11 cellular contexts compared by ENCODE assay signal in genomic region chr5:74630387-74631087, GRCh38. TPM values are rescaled to one million over a fixed set of nuclear protein-coding genes. Genes with fewer than 3 reads are reported as not detected.
DNase-seq lines count a peak whose midpoint lies in the region; ATAC-seq lines count a peak whose summit lies in the region.
"Had no signal": no experiment of that assay in that cellular context is flagged by ENCODE, and none has a peak within 500 bp of the region (broad histone marks: within the 10 kb centered on the region; RNA-seq: fewer than 3 reads in every experiment).

No MANE protein-coding gene starts in this region.

- peaks cover 18% of the 10 kb centered on the region for H3K27me3 Mint-ChIP-seq in stimulated activated naive CD8-positive, alpha-beta T cell treated with anti-CD3 and anti-CD28 coated beads, Interleukin-15, amount 100 ng/mL, for 72 hours

- H3K4me1 Mint-ChIP-seq in stimulated activated naive CD8-positive, alpha-beta T cell treated with anti-CD3 and anti-CD28 coated beads, Interleukin-15, amount 100 ng/mL, for 72 hours = peaks cover 26% of the 10 kb centered on the region

- H3K36me3 Mint-ChIP-seq in activated naive CD4-positive, alpha-beta T cell treated with anti-CD3 and anti-CD28 coated beads, Interleukin-2, amount 50 U/mL, for 72 hours = peaks cover 0 to 2% of the 10 kb centered on the region in 2 donors

- peak overlapping the region; percentile 68 to 92 for H3K27ac Mint-ChIP-seq in activated naive CD4-positive, alpha-beta T cell treated with anti-CD3 and anti-CD28 coated beads, Interleukin-2, amount 50 U/mL, for 72 hours
- no peak overlapping the region for H3K27ac Mint-ChIP-seq in stimulated activated naive CD8-positive, alpha-beta T cell treated with anti-CD3 and anti-CD28 coated beads, Interleukin-15, amount 100 ng/mL, for 72 hours

- peak; percentile 53 to 71 for ATAC-seq in activated naive CD4-positive, alpha-beta T cell treated with anti-CD3 and anti-CD28 coated beads, Interleukin-2, amount 50 U/mL, for 72 hours
- peak; percentile 44 for ATAC-seq in stimulated activated naive CD8-positive, alpha-beta T cell treated with anti-CD3 and anti-CD28 coated beads, Interleukin-15, amount 100 ng/mL, for 72 hours
- ATAC-seq in HG03108 (IDR thresholded peaks at IDR 0.05; ENCODE audit: unreplicated experiment) (no peak), HG02840 (IDR thresholded peaks at IDR 0.05; ENCODE audit: low FRiP score, unreplicated experiment) (no peak)

- peak overlapping the region; percentile 21 to 22 for H3K4me3 Mint-ChIP-seq in stimulated activated naive CD8-positive, alpha-beta T cell treated with anti-CD3 and anti-CD28 coated beads, Interleukin-15, amount 100 ng/mL, for 72 hours

- DNase-seq in activated naive CD4-positive, alpha-beta T cell treated with anti-CD3 and anti-CD28 coated beads, Interleukin-2, amount 50 U/mL, for 72 hours (ENCODE audit: low spot score in 2 of 2) = no peak
- DNase-seq in activated naive CD4-positive, alpha-beta T cell (lab: John Stamatoyannopoulos, UW) = no peak
- DNase-seq in SW 1271 (lab: John Stamatoyannopoulos, UW) (peak; percentile 21 to 52), foreskin melanocyte (peak; percentile 93)
- no peak for DNase-seq in stimulated activated naive CD8-positive, alpha-beta T cell treated with anti-CD3 and anti-CD28 coated beads, Interleukin-15, amount 100 ng/mL, for 72 hours
- no peak for DNase-seq in stimulated activated CD4-positive, alpha-beta T cell treated with anti-CD3 and anti-CD28 coated beads, Interleukin-2, amount 100 ng/mL, for 48 hours
- DNase-seq: DND-41, pancreas had no signal

- no peaks in the 10 kb centered on the region for H3K9me3 Mint-ChIP-seq in activated naive CD4-positive, alpha-beta T cell treated with anti-CD3 and anti-CD28 coated beads, Interleukin-2, amount 50 U/mL, for 72 hours
- no peaks in the 10 kb centered on the region for H3K9me3 Mint-ChIP-seq in stimulated activated naive CD8-positive, alpha-beta T cell treated with anti-CD3 and anti-CD28 coated beads, Interleukin-15, amount 100 ng/mL, for 72 hours
- H3K9me3 Mint-ChIP-seq: T-helper 2 cell treated with Interferon-gamma antibody and Interleukin-4, amounts not matched to agents 5 μg/mL and 100 μg/mL, for 36 hours had no signal

RNA-seq across cellular contexts. Expression of gene ENC1, which starts 10.0 kb away (rescaled TPM):
- total RNA-seq in activated naive CD4-positive, alpha-beta T cell treated with anti-CD3 and anti-CD28 coated beads, Interleukin-2, amount 50 U/mL, for 72 hours = under 1 TPM; 0.75 to 0.99 TPM

RNA-seq across cellular contexts. Expression of gene HEXB, which starts 54.5 kb away (rescaled TPM):
- 10 to 100 TPM; 47.1 to 71.3 TPM for total RNA-seq in activated naive CD4-positive, alpha-beta T cell treated with anti-CD3 and anti-CD28 coated beads, Interleukin-2, amount 50 U/mL, for 72 hours

Comparison
In these comparisons a context has a peak if more than half of its experiments do, and no peak if none do; other contexts are left out.
1. ATAC-seq: peak in activated naive CD4-positive, alpha-beta T cell treated with anti-CD3 and anti-CD28 coated beads, Interleukin-2, amount 50 U/mL, for 72 hours (2 of 2) and stimulated activated naive CD8-positive, alpha-beta T cell treated with anti-CD3 and anti-CD28 coated beads, Interleukin-15, amount 100 ng/mL, for 72 hours (single experiment); none in HG03108 (single experiment) and HG02840 (single experiment).
2. DNase-seq: peak in SW 1271 (2 of 2) and foreskin melanocyte (single experiment); none in activated naive CD4-positive, alpha-beta T cell treated with anti-CD3 and anti-CD28 coated beads, Interleukin-2, amount 50 U/mL, for 72 hours (0 of 2), activated naive CD4-positive, alpha-beta T cell (0 of 4), stimulated activated naive CD8-positive, alpha-beta T cell treated with anti-CD3 and anti-CD28 coated beads, Interleukin-15, amount 100 ng/mL, for 72 hours (0 of 2) and stimulated activated CD4-positive, alpha-beta T cell treated with anti-CD3 and anti-CD28 coated beads, Interleukin-2, amount 100 ng/mL, for 48 hours (0 of 2).
3. H3K27ac Mint-ChIP-seq: peak in activated naive CD4-positive, alpha-beta T cell treated with anti-CD3 and anti-CD28 coated beads, Interleukin-2, amount 50 U/mL, for 72 hours (2 of 2); none in stimulated activated naive CD8-positive, alpha-beta T cell treated with anti-CD3 and anti-CD28 coated beads, Interleukin-15, amount 100 ng/mL, for 72 hours (0 of 2).